Comparison of ENCODE assay signal across 32 cellular contexts in genomic region chr21:25024639-25025038, GRCh38.
"Had no signal": no experiment of that assay in that cellular context is flagged by ENCODE, and none has a peak within 500 bp of the region (broad histone marks: within the 10 kb centered on the region; RNA-seq: fewer than 3 reads in every experiment).

No MANE protein-coding gene starts in this region.

- H3K4me1 Mint-ChIP-seq: activated CD4-positive, alpha-beta T cell treated with anti-CD3 and anti-CD28 coated beads, Interleukin-2, amount 10 ng/mL, durations not matched to agents 24 days and 14 days; activated naive CD4-positive, alpha-beta T cell treated with anti-CD3 and anti-CD28 coated beads, Interleukin-2, amount 10 ng/mL, durations not matched to agents 7 days and 5 days; nephron had no signal

- H3K36me3 Mint-ChIP-seq: activated CD4-positive, alpha-beta memory T cell treated with anti-CD3 and anti-CD28 coated beads for 36 hours; activated naive CD4-positive, alpha-beta T cell treated with anti-CD3 and anti-CD28 coated beads, Interleukin-2, amount 10 ng/mL, durations not matched to agents 7 days and 5 days had no signal

- H3K4me3 ChIP-seq: esophagus muscularis mucosa, heart left ventricle, lower lobe of right lung, mucosa of descending colon, pancreas, psoas muscle, right atrium auricular region, spleen, thoracic aorta, uterus had no signal

- H3K27me3 Mint-ChIP-seq: activated CD4-positive, alpha-beta memory T cell treated with anti-CD3 and anti-CD28 coated beads for 36 hours; activated CD4-positive, alpha-beta T cell treated with anti-CD3 and anti-CD28 coated beads, Interleukin-2, amount 10 ng/mL, durations not matched to agents 24 days and 14 days; activated naive CD4-positive, alpha-beta T cell treated with anti-CD3 and anti-CD28 coated beads, Interleukin-2, amount 10 ng/mL, durations not matched to agents 7 days and 5 days; dendritic cell treated with granulocyte-macrophage colony-stimulating factor and Interleukin-4, amounts not matched to agents 40 ng/mL and 50 ng/mL, for 4 days had no signal

- H3K27me3 ChIP-seq: esophagus muscularis mucosa, foreskin keratinocyte, heart left ventricle, neutrophil, pancreas, right atrium auricular region, spleen, uterus had no signal

- H3K9me3 ChIP-seq: esophagus muscularis mucosa, heart left ventricle, lower lobe of right lung, mucosa of descending colon, pancreas, psoas muscle, right atrium auricular region, thoracic aorta, uterus had no signal

- DNase-seq: activated CD4-positive, alpha-beta memory T cell treated with anti-CD3 and anti-CD28 coated beads for 36 hours; activated CD4-positive, alpha-beta T cell treated with anti-CD3 and anti-CD28 coated beads, Interleukin-2, amount 10 ng/mL, durations not matched to agents 24 days and 14 days; activated CD4-positive, CD25-positive, alpha-beta regulatory T cell treated with anti-CD3 and anti-CD28 coated beads, Interleukin-2, amount 50 U/mL, for 72 hours; activated CD8-positive, alpha-beta memory T cell treated with anti-CD3 and anti-CD28 coated beads, Interleukin-2, amount 50 U/mL, for 4 hours; activated effector memory CD4-positive, alpha-beta T cell treated with anti-CD3 and anti-CD28 coated beads, Interleukin-2, amount 50 U/mL, for 16 hours; activated naive CD4-positive, alpha-beta T cell treated with anti-CD3 and anti-CD28 coated beads, Interleukin-2, amount 10 ng/mL, durations not matched to agents 7 days and 5 days; activated T-cell treated with anti-CD3 and anti-CD28 coated beads, Interleukin-2, amount 50 U/mL, for 1 hour; amniotic stem cell; caudate nucleus; foreskin keratinocyte; heart left ventricle; hypothalamus; kidney glomerular epithelial cell; lower lobe of right lung; mucosa of descending colon; psoas muscle; spleen; stimulated activated naive CD4-positive, alpha-beta T cell treated with Interleukin-2 at 50 U/mL for 16 hours; T-helper 9 cell; trophoblast cell; uterus had no signal

- H3K27ac Mint-ChIP-seq: activated CD4-positive, alpha-beta memory T cell treated with anti-CD3 and anti-CD28 coated beads for 36 hours; activated CD4-positive, alpha-beta T cell treated with anti-CD3 and anti-CD28 coated beads, Interleukin-2, amount 10 ng/mL, durations not matched to agents 24 days and 14 days; activated naive CD4-positive, alpha-beta T cell treated with anti-CD3 and anti-CD28 coated beads, Interleukin-2, amount 10 ng/mL, durations not matched to agents 7 days and 5 days; activated T-helper 1 cell treated with anti-CD3 and anti-CD28 coated beads, Interleukin-12 subunit alpha, Interleukin-12 subunit beta, Interleukin-2, Interleukin-4 antibody, amounts not matched to agents 30 ng/mL and 10 ng/mL and 1 ng/mL, durations not matched to agents 14 hours and 24 hours and 36 hours; dendritic cell treated with granulocyte-macrophage colony-stimulating factor and Interleukin-4, amounts not matched to agents 40 ng/mL and 50 ng/mL, for 4 days; nephron; T-helper 1 cell treated with Interleukin-12 subunit alpha and Interleukin-12 subunit beta and Interleukin-4 antibody, amounts not matched to agents 30 μg/mL and 1 μg/mL, for 36 hours had no signal

- H3K4me1 ChIP-seq: esophagus muscularis mucosa, foreskin keratinocyte, heart left ventricle, lower lobe of right lung, pancreas, psoas muscle, right atrium auricular region, spleen, uterus had no signal

- ATAC-seq: foreskin keratinocyte, left lobe of liver, mucosa of descending colon, pancreas, psoas muscle had no signal

- H3K27ac ChIP-seq: esophagus muscularis mucosa, foreskin keratinocyte, heart left ventricle, lower lobe of right lung, neutrophil, pancreas, psoas muscle, right atrium auricular region, spleen, thoracic aorta, uterus, VCaP had no signal

- H3K4me3 Mint-ChIP-seq: activated CD4-positive, alpha-beta memory T cell treated with anti-CD3 and anti-CD28 coated beads for 36 hours; activated CD4-positive, alpha-beta T cell treated with anti-CD3 and anti-CD28 coated beads, Interleukin-2, amount 10 ng/mL, durations not matched to agents 24 days and 14 days; activated naive CD4-positive, alpha-beta T cell treated with anti-CD3 and anti-CD28 coated beads, Interleukin-2, amount 10 ng/mL, durations not matched to agents 7 days and 5 days; activated T-helper 1 cell treated with anti-CD3 and anti-CD28 coated beads, Interleukin-12 subunit alpha, Interleukin-12 subunit beta, Interleukin-2, Interleukin-4 antibody, amounts not matched to agents 30 ng/mL and 10 ng/mL and 1 ng/mL, durations not matched to agents 14 hours and 24 hours and 36 hours; dendritic cell treated with granulocyte-macrophage colony-stimulating factor and Interleukin-4, amounts not matched to agents 40 ng/mL and 50 ng/mL, for 4 days; nephron; T-helper 1 cell treated with Interleukin-12 subunit alpha and Interleukin-12 subunit beta and Interleukin-4 antibody, amounts not matched to agents 30 μg/mL and 1 μg/mL, for 36 hours had no signal

- H3K9me3 Mint-ChIP-seq: activated CD4-positive, alpha-beta memory T cell treated with anti-CD3 and anti-CD28 coated beads for 36 hours had no signal

- H3K36me3 ChIP-seq: esophagus muscularis mucosa, heart left ventricle, lower lobe of right lung, neutrophil, pancreas, right atrium auricular region, spleen, thoracic aorta, uterus had no signal
